In the genomic region with DNA sequence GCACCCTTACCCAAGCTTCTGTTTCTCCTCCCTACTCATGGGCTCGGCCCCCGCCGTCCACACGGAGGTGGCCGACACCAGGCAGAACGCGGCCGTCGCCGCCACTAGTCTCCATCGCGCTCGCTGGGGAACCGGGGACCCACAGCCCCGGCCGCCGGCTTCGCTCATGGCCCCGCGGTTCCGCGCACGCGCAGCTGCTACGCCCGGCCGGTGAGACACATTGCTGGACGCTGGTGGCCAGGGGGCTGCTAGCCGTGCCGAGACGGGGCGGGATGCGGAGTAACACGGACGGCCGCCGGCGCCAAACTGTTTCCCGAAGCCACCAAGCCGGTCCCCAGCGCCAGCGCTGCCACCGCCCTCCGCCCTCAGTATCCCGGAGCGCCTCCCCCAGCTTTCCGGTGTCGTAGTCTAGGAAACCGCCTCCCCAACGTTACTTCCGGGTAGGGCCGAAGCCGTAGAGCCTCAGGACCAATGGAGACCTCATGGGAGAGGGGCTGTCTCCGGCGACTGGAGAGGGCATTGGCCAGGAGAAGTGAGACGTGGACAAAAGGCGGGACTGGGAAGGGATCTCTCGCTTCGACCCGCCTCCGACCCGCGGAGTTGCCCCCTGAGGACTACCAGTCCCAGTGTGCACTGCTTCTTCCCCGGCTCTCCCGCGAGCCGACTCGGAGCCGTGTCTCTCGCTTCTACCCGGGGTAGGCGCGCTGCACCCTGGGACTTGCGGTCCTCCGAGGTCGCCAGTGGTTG, we compare ENCODE assay signal across 8 cellular contexts. TPM values are rescaled to one million over a fixed set of nuclear protein-coding genes. Genes with fewer than 3 reads are reported as not detected.
A peak's percentile ranks its signal among the peaks of the same experiment; 100 is the strongest.
DNase-seq lines count a peak whose midpoint lies in the region; ATAC-seq and TF ChIP-seq lines count a peak whose summit lies in the region.

A gene with protein sequence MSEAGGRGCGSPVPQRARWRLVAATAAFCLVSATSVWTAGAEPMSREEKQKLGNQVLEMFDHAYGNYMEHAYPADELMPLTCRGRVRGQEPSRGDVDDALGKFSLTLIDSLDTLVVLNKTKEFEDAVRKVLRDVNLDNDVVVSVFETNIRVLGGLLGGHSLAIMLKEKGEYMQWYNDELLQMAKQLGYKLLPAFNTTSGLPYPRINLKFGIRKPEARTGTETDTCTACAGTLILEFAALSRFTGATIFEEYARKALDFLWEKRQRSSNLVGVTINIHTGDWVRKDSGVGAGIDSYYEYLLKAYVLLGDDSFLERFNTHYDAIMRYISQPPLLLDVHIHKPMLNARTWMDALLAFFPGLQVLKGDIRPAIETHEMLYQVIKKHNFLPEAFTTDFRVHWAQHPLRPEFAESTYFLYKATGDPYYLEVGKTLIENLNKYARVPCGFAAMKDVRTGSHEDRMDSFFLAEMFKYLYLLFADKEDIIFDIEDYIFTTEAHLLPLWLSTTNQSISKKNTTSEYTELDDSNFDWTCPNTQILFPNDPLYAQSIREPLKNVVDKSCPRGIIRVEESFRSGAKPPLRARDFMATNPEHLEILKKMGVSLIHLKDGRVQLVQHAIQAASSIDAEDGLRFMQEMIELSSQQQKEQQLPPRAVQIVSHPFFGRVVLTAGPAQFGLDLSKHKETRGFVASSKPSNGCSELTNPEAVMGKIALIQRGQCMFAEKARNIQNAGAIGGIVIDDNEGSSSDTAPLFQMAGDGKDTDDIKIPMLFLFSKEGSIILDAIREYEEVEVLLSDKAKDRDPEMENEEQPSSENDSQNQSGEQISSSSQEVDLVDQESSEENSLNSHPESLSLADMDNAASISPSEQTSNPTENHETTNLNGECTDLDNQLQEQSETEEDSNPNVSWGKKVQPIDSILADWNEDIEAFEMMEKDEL (minus strand): TSS at position 380 of the 747 bp plus-strand sequence. CDS start 212 bp downstream, at position 168.

- H3K27ac Mint-ChIP-seq in activated B cell treated with CpG ODN at 0.5 μM for 24 hours = peak within 1 kb of the TSS; percentile 86

- intact Hi-C loops in activated B cell treated with CpG ODN at 0.5 μM for 24 hours (cut with micrococcal nuclease) = loop anchor here (1.0 to 5.0 kb wide), 11 partner anchors 7 to 1621 kb away; a partner anchor contains a TSS

- H3K4me3 ChIP-seq in smooth muscle cell = peak within 1 kb of the TSS; percentile 82

- in situ Hi-C loops in GM18951 (cut with MboI; ENCODE audit: low sequenced_read_pairs, unreplicated experiment) = no loop called here

- no peaks in the 10 kb centered on the region for H3K27me3 ChIP-seq in smooth muscle cell (ENCODE audit: low read depth)

- ATAC-seq in HG03196 (IDR thresholded peaks at IDR 0.05; ENCODE audit: unreplicated experiment) (peak; percentile 96), activated B cell treated with CpG ODN at 0.5 μM for 24 hours (ENCODE audit: low read depth) (peak; percentile 95)

- DNase-seq in AG08395 (ENCODE audit: low spot score) = peak; percentile 99
- peak; percentile 99 for DNase-seq in NCI-H345 (lab: John Stamatoyannopoulos, UW)
- DNase-seq in activated B cell treated with CpG ODN at 0.5 μM for 24 hours = peak; percentile 90
- DNase-seq in caudate nucleus (lab: John Stamatoyannopoulos, UW) = peak; percentile 94 to 100 (median 99)
- DNase-seq in iPS-NIHi7 (ENCODE audit: extremely low spot score) = peak; percentile 99
- peak; percentile 99 for DNase-seq in smooth muscle cell (lab: John Stamatoyannopoulos, UW; ENCODE audit: unreplicated experiment)

- peaks cover 34% of the 10 kb centered on the region for H3K79me2 ChIP-seq in smooth muscle cell (ENCODE audit: low read depth)

- peaks cover 4% of the 10 kb centered on the region for H3F3A ChIP-seq in smooth muscle cell (ENCODE audit: low read depth)

- peaks cover under 1% of the 10 kb centered on the region for H3K27me3 Mint-ChIP-seq in activated B cell treated with CpG ODN at 0.5 μM for 24 hours

- H3K4me1 Mint-ChIP-seq in activated B cell treated with CpG ODN at 0.5 μM for 24 hours = peaks cover 23% of the 10 kb centered on the region

- no peaks in the 10 kb centered on the region for H3K36me3 ChIP-seq in smooth muscle cell (ENCODE audit: low read depth)

- no peaks in the 10 kb centered on the region for H3K9me3 ChIP-seq in smooth muscle cell (replicated peaks; ENCODE audit: low read depth)

- peaks cover 16% of the 10 kb centered on the region for H4K20me1 ChIP-seq in smooth muscle cell (ENCODE audit: low read depth)

- H2AFZ ChIP-seq in smooth muscle cell (ENCODE audit: low read depth) = peak within 1 kb of the TSS; percentile 94

- CTCF ChIA-PET in activated B cell treated with CpG ODN at 0.5 μM for 24 hours (lab: Charles Lee) = no interaction called here

- peaks cover 17% of the 10 kb centered on the region for H3K4me1 ChIP-seq in smooth muscle cell (ENCODE audit: low read depth)

- H3K36me3 Mint-ChIP-seq in activated B cell treated with CpG ODN at 0.5 μM for 24 hours (ENCODE audit: low read depth) = peaks cover 11% of the 10 kb centered on the region

- peak within 1 kb of the TSS; percentile 87 for H3K9ac ChIP-seq in smooth muscle cell (ENCODE audit: low read depth)

- H3K9me3 Mint-ChIP-seq in activated B cell treated with CpG ODN at 0.5 μM for 24 hours = no peaks in the 10 kb centered on the region

- peak within 1 kb of the TSS; percentile 96 for H3K4me2 ChIP-seq in smooth muscle cell

- POLR2A ChIA-PET in activated B cell treated with CpG ODN at 0.5 μM for 24 hours (lab: Charles Lee) = interaction anchor here (0.5 to 2.9 kb wide), 9 partner anchors 12 to 1626 kb away, joined by 3 to 13 read pairs (median 4); a partner anchor contains a TSS

- H3K27ac ChIP-seq in caudate nucleus (ENCODE audit: low read depth, low read length) (peak within 1 kb of the TSS; percentile 89), smooth muscle cell (ENCODE audit: low read depth) (peak within 1 kb of the TSS; percentile 89)

- peak; percentile 93 for TF ChIP-seq POLR2A in GM18951 (IDR thresholded peaks at IDR 0.05; ENCODE audit: extremely low read depth, insufficient read depth, insufficient read length)

- H3K4me3 Mint-ChIP-seq in activated B cell treated with CpG ODN at 0.5 μM for 24 hours = peak within 1 kb of the TSS; percentile 95

- TF ChIP-seq CTCF in activated B cell treated with CpG ODN at 0.5 μM for 24 hours (IDR thresholded peaks at IDR 0.05) = no peak
- TF ChIP-seq CTCF in smooth muscle cell (IDR thresholded peaks at IDR 0.05; ENCODE audit: borderline replicate concordance, insufficient read depth, poor library complexity, severe bottlenecking) = no peak

- 1% methylated on average over 73 of the region's 76 CpGs for WGBS in smooth muscle cell (ENCODE audit: low lambda C conversion rate)

RNA-seq across cellular contexts. Expression of the gene that starts here (rescaled TPM):
- total RNA-seq in activated B cell treated with CpG ODN at 0.5 μM for 24 hours = 11.5 and 16.2 TPM in 2 replicates
- total RNA-seq in smooth muscle cell = 44.3 and 53.4 TPM in 2 replicates
- 12.9 and 14.6 TPM in 2 replicates for polyA plus RNA-seq in smooth muscle cell

Comparison
In these comparisons a context has a peak if more than half of its experiments do, and no peak if none do; other contexts are left out.
1. Peak in every context shown above with its lines: DNase-seq, ATAC-seq, H3K4me3 ChIP-seq and H3K27ac ChIP-seq.